8 cellular contexts compared by ENCODE assay signal in the genomic region with DNA sequence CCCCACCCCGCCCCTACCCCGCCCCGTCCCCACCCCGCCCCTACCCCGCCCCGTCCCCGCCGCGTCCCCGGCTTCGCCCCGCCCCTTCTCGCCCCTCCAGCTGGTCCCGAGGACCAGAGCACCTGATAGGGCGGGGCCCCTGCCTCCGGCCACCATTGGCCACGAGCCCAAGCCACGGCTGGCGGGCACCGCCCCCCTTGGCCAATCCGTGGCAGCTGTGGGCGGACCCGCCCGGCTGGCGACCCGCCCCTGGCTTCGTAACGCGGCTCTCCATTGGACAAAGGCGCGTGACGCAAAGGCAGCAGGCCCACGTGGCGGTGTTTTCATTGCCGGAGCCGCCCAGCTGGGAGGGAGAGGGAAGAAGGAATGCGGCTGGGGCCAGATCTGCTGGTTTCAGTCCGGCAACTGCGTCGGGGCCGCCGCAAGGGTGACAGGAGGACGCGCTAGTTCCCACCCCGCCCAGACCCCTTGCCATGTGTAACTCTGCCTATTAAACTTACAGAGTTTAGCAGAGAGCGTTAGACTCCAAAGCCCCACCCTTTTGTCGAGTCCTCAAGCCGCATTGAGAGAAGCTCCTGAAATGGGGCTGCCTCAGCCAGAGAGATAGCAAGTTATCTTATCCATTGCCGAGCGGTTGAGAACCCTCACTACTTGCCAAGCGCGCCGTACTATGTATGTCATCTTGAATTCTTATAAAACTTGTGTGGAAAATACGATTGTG. TPM values are rescaled to one million over a fixed set of nuclear protein-coding genes. Genes with fewer than 3 reads are reported as not detected.
A peak's percentile ranks its signal among the peaks of the same experiment; 100 is the strongest.
DNase-seq lines count a peak whose midpoint lies in the region; TF ChIP-seq lines count a peak whose summit lies in the region.

No MANE protein-coding gene starts in this region.

- no peak overlapping the region for H3K27ac ChIP-seq in H9 (ENCODE audit: insufficient read length, low read depth, low read length)

- H3K36me3 ChIP-seq in ES-I3 (ENCODE audit: insufficient read depth, low read length) = no peaks in the 10 kb centered on the region
- H3K36me3 ChIP-seq in MG63 = no peaks in the 10 kb centered on the region
- no peaks in the 10 kb centered on the region for H3K36me3 ChIP-seq in neuron (ENCODE audit: insufficient read depth, low read length)

- H3K27me3 Mint-ChIP-seq in H9 (ENCODE audit: low read depth) = peaks cover 3% of the 10 kb centered on the region; the same call in 1 of the 2 replicates

- peak; percentile 100 for DNase-seq in H9
- peak; percentile 98 for DNase-seq in MG63
- peak; percentile 85 for DNase-seq in SIG-M5 (lab: John Stamatoyannopoulos, UW)
- DNase-seq in activated naive CD4-positive, alpha-beta T cell (lab: John Stamatoyannopoulos, UW) = peak; percentile 90 to 99 (median 94)
- peak; percentile 98 for DNase-seq in foreskin melanocyte
- DNase-seq in stromal cell of bone marrow (ENCODE audit: low read depth) = peak; percentile 95

- peak overlapping the region; percentile 71 to 87 for H3K4me3 Mint-ChIP-seq in H9

- H2BK120ac ChIP-seq in H9 (ENCODE audit: low read depth, low read length, poor library complexity, severe bottlenecking) = no peak overlapping the region

- H3K9me3 ChIP-seq in ES-I3 (ENCODE audit: control insufficient read depth, insufficient read depth, low read length) (no peaks in the 10 kb centered on the region), H9 (ENCODE audit: control insufficient read depth, low read depth, low read length) (no peaks in the 10 kb centered on the region), MG63 (no peaks in the 10 kb centered on the region), neuron (ENCODE audit: low read length) (no peaks in the 10 kb centered on the region)

- no peak overlapping the region for H3T11ph ChIP-seq in H9 (ENCODE audit: low read length)

- H3K4me2 ChIP-seq in H9 (ENCODE audit: insufficient read depth, insufficient read length, low read length) = peak overlapping the region; percentile 65

- H3K9me3 Mint-ChIP-seq in H9 = no peaks in the 10 kb centered on the region

- peaks cover 32% of the 10 kb centered on the region for H3K4me1 ChIP-seq in ES-I3 (ENCODE audit: insufficient read depth, low read length)
- H3K4me1 ChIP-seq in H9 (ENCODE audit: insufficient read depth, low read length) = peaks cover 8% of the 10 kb centered on the region; the same call in 1 of the 2 replicates
- peaks cover 35% of the 10 kb centered on the region for H3K4me1 ChIP-seq in neuron (ENCODE audit: insufficient read depth, low read length)

- no peak overlapping the region for H2BK12ac ChIP-seq in H9 (ENCODE audit: insufficient read length, low read depth, low read length)

- no peaks in the 10 kb centered on the region for H3K27me3 ChIP-seq in H9 (ENCODE audit: insufficient read depth, low read length)
- H3K27me3 ChIP-seq in MG63 = no peaks in the 10 kb centered on the region; the same call in 1 of the 2 replicates
- H3K27me3 ChIP-seq in neuron (ENCODE audit: insufficient read depth, low read length) = no peaks in the 10 kb centered on the region

- H3K23ac ChIP-seq in H9 (ENCODE audit: insufficient read length, low read depth, low read length) = no peak overlapping the region

- no peak overlapping the region for H3K27ac Mint-ChIP-seq in H9

- H3K4me3 ChIP-seq in MG63 (peak overlapping the region; percentile 69), neuron (ENCODE audit: low read length) (peak overlapping the region; percentile 53)

- H3K14ac ChIP-seq in H9 (ENCODE audit: insufficient read depth, low read length) = no peak overlapping the region

- H3K4me1 Mint-ChIP-seq in H9 = peaks cover 38% of the 10 kb centered on the region in 2 experiments

- H3K23me2 ChIP-seq in H9 (ENCODE audit: insufficient read length, low read depth, low read length, poor library complexity, severe bottlenecking) = peaks cover 3% of the 10 kb centered on the region

- no peak overlapping the region for H2BK5ac ChIP-seq in H9 (ENCODE audit: insufficient read length, low read length)

- H3K36me3 Mint-ChIP-seq in H9 (ENCODE audit: insufficient read depth in 1 of 3, low read depth in 3 of 3) = no peaks in the 10 kb centered on the region; a peak in 1 of 7 replicates

- no CpG with 5 or more reads among the region's 54 CpGs for WGBS in H9 (ENCODE audit: extremely low coverage, insufficient read length, low lambda C conversion rate)

- H3K18ac ChIP-seq in H9 (ENCODE audit: insufficient read length, low read depth, low read length) = no peak overlapping the region

- H3K4ac ChIP-seq in H9 (ENCODE audit: low read depth, low read length) = no peak overlapping the region

- H2BK15ac ChIP-seq in H9 (ENCODE audit: low read depth, low read length) = no peak overlapping the region

- H4K91ac ChIP-seq in H9 (ENCODE audit: insufficient read length, low read depth, low read length) = no peak overlapping the region

- no peaks in the 10 kb centered on the region for H3K79me2 ChIP-seq in H9 (ENCODE audit: insufficient read depth, low read length)

- H3K79me1 ChIP-seq in H9 (ENCODE audit: insufficient read depth, low read depth, low read length, poor library complexity, severe bottlenecking) = no peaks in the 10 kb centered on the region

- no peak overlapping the region for H4K5ac ChIP-seq in H9 (ENCODE audit: insufficient read length, low read depth, low read length)

- H4K8ac ChIP-seq in H9 (replicated peaks; ENCODE audit: insufficient read length, low read depth, low read length) = no peak overlapping the region

- H2BK20ac ChIP-seq in H9 (ENCODE audit: low read depth, low read length, poor library complexity, severe bottlenecking) = no peak overlapping the region

- H3K9ac ChIP-seq in ES-I3 (ENCODE audit: low read depth, low read length) (peak overlapping the region; percentile 77), H9 (ENCODE audit: extremely low read depth, insufficient read length, low read length) (no peak overlapping the region)

- H4K20me1 ChIP-seq in H9 (ENCODE audit: control insufficient read depth, insufficient read depth, insufficient read length) = no peaks in the 10 kb centered on the region

- 0 out of 3 replicates have a peak, but pooled peaks have one; percentile 13 for TF ChIP-seq CTCF in H9 (conservative IDR thresholded peaks at IDR 0.05)

- no peak overlapping the region for H3K56ac ChIP-seq in H9 (ENCODE audit: insufficient read length, low read depth, low read length)

- H2AFZ ChIP-seq in H9 (ENCODE audit: low read length) (no peak overlapping the region), neuron (ENCODE audit: low read depth, low read length) (peak overlapping the region; percentile 37)

- H2AK5ac ChIP-seq in H9 (ENCODE audit: insufficient read length, low read length) = no peak overlapping the region

RNA-seq across cellular contexts. Expression of a gene that starts 0.4 kb away (rescaled TPM):
- 12.0 and 15.4 TPM in 2 replicates for total RNA-seq in H9 (2021)
- total RNA-seq in MG63 (2014; rRNA removed; shearing (Covaris generic); ENCODE audit: low replicate concordance) = 10.4 and 29.6 TPM in 2 replicates

RNA-seq across cellular contexts. Expression of a gene that starts 54.5 kb away (rescaled TPM):
- total RNA-seq in H9 (2021) = 163 and 171 TPM in 2 replicates
- 185 and 279 TPM in 2 replicates for total RNA-seq in MG63 (2014; rRNA removed; shearing (Covaris generic); ENCODE audit: low replicate concordance)
